8 cellular contexts compared by ENCODE assay signal in the genomic region with DNA sequence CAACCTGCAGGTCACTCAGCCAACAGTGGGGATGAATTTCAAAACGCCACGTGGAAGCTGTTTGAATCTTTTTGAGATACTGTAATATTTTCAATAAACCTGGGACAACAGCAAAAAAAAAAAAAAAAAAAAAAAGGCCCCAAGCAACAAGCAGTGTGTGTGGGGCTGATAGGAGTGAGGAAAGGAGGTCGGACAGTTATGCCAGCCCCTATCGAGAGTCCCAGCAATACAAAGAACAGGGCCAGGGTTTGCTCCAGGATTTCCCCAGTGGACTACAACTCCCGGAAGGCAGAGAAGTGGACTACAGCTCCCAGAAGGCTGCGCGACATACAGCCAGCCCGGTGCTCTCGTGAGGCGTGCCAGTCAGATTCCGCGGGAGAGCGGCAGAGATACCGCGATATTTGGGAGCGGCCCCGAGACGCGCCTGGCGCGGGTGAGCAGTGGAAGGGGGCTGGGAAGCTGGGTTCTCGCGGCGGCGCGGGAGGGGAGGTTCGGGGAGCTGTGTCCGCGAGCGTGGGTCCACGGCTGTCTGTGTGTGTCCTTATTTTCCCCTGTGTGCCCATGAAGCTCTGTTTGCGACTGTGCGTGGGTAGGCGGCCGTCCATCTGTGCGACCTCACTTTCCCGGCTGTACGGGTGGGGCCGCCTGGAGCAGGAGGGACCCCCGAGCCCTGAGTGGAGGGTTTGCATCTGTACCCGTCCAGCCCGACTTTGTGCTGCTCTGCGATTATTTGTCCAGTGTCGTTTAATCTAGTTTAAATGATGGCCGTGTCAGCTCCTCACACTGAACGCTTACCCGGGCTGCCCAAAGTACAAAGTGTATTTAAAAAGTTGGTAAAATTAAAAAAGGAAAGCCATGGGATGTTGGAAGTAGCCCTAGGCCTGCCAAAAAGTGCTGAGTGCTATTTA. TPM values are rescaled to one million over a fixed set of nuclear protein-coding genes. Genes with fewer than 3 reads are reported as not detected.
DNase-seq lines count a peak whose midpoint lies in the region; ATAC-seq and TF ChIP-seq lines count a peak whose summit lies in the region.

A gene with protein sequence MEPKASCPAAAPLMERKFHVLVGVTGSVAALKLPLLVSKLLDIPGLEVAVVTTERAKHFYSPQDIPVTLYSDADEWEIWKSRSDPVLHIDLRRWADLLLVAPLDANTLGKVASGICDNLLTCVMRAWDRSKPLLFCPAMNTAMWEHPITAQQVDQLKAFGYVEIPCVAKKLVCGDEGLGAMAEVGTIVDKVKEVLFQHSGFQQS (plus strand): TSS at position 397 of the 908 bp plus-strand sequence. CDS start 4,729 bp downstream, outside the sequence.

- TSS peak; percentile 88 for BruUV-seq in mammary epithelial cell (replicated peaks; lab: Mats Ljungman, UMichigan)

- H3K4me2 ChIP-seq in mammary epithelial cell (ENCODE audit: insufficient read depth, low read depth, low read length) = peak within 1 kb of the TSS; percentile 90

- H3K4me3 ChIP-seq in ACC112 (ENCODE audit: low read depth, low read length) = peak within 1 kb of the TSS; percentile 84
- peak within 1 kb of the TSS; percentile 89 for H3K4me3 ChIP-seq in WERI-Rb-1 (ENCODE audit: low read depth, low read length)
- H3K4me3 ChIP-seq in mammary epithelial cell (replicated peaks in 1 of 3; ENCODE audit: insufficient read depth in 1 of 3, low read depth in 2 of 3, low read length in 3 of 3) = peak within 1 kb of the TSS; percentile 75 to 88 (median 84)
- peak within 1 kb of the TSS; percentile 93 for H3K4me3 ChIP-seq in iPS-18c (ENCODE audit: insufficient read depth, low read depth, low read length)
- H3K4me3 ChIP-seq in skin epidermis = peak within 1 kb of the TSS; percentile 74 to 90 (median 80)

- TF ChIP-seq CTCF in WERI-Rb-1 (IDR thresholded peaks at IDR 0.05; ENCODE audit: low read depth, low read length) = no peak
- TF ChIP-seq CTCF in mammary epithelial cell (conservative IDR thresholded peaks at IDR 0.05 in 1 of 2, IDR thresholded peaks at IDR 0.05 in 1 of 2; ENCODE audit: extremely low read depth in 1 of 2, insufficient read depth in 1 of 2, low read depth in 1 of 2, low read length in 2 of 2) = no peak

- intact Hi-C loops in mammary epithelial cell (cut with micrococcal nuclease) = no loop called here

- 4% methylated on average over 38 of the region's 47 CpGs for WGBS in mammary epithelial cell (ENCODE audit: low coverage, missing lambda C conversion rate)

- CTCF ChIA-PET in mammary epithelial cell (lab: Charles Lee; ENCODE audit: low non-redundant PET) = interaction anchor here (0.6 to 0.8 kb wide), 3 partner anchors 35 to 617 kb away, joined by 4 read pairs; a partner anchor contains a TSS

- peak within 1 kb of the TSS; percentile 91 for H3K9ac ChIP-seq in mammary epithelial cell (ENCODE audit: insufficient read depth, low read length)

- H3K36me3 ChIP-seq in ACC112 (ENCODE audit: insufficient read depth, low read length) (no peaks in the 10 kb centered on the region), WERI-Rb-1 (peaks cover 7% of the 10 kb centered on the region), mammary epithelial cell (ENCODE audit: insufficient read depth, low read length) (no peaks in the 10 kb centered on the region)

- H3K9me3 ChIP-seq in WERI-Rb-1 (ENCODE audit: severe bottlenecking) (no peaks in the 10 kb centered on the region), mammary epithelial cell (replicated peaks; ENCODE audit: insufficient read depth, low read length) (no peaks in the 10 kb centered on the region), iPS-18c (ENCODE audit: control insufficient read depth, insufficient read depth, low read length) (no peaks in the 10 kb centered on the region)

- in situ Hi-C loops in mammary epithelial cell (cut with MboI; ENCODE audit: low sequenced_read_pairs in 2 of 2) = no loop called here

- H3K27ac ChIP-seq in ACC112 (ENCODE audit: low read depth, low read length) = peak within 1 kb of the TSS; percentile 43; the same call in 1 of the 2 replicates
- peak within 1 kb of the TSS; percentile 94 for H3K27ac ChIP-seq in WERI-Rb-1
- peak within 1 kb of the TSS; percentile 68 for H3K27ac ChIP-seq in mammary epithelial cell (ENCODE audit: insufficient read depth, low read depth, low read length)
- H3K27ac ChIP-seq in skin epidermis = peak within 1 kb of the TSS; percentile 63 to 99 (median 94)

- no peaks in the 10 kb centered on the region for H3K27me3 ChIP-seq in ACC112 (ENCODE audit: insufficient read depth, low read length)
- H3K27me3 ChIP-seq in WERI-Rb-1 (ENCODE audit: insufficient read depth, low read depth, severe bottlenecking) = no peaks in the 10 kb centered on the region
- no peaks in the 10 kb centered on the region for H3K27me3 ChIP-seq in mammary epithelial cell (ENCODE audit: insufficient read depth, low read length)

- no peaks in the 10 kb centered on the region for H4K20me1 ChIP-seq in mammary epithelial cell (ENCODE audit: insufficient read depth, low read length)

- H2AFZ ChIP-seq in ACC112 (ENCODE audit: low read length, unreplicated experiment) (peak within 1 kb of the TSS; percentile 74), mammary epithelial cell (ENCODE audit: low read depth, low read length) (peak within 1 kb of the TSS; percentile 92)

- peak; percentile 80 for ATAC-seq in GM18873 (IDR thresholded peaks at IDR 0.05; ENCODE audit: low FRiP score, unreplicated experiment)
- ATAC-seq in HG03139 (IDR thresholded peaks at IDR 0.05; ENCODE audit: unreplicated experiment) = peak; percentile 88

- DNase-seq in NCI-H2227 (lab: John Stamatoyannopoulos, UW; ENCODE audit: unreplicated experiment) = peak; percentile 96
- DNase-seq in WERI-Rb-1 = peak; percentile 96
- DNase-seq in mammary epithelial cell = peak; percentile 93

- H3K79me2 ChIP-seq in ACC112 (ENCODE audit: control insufficient read depth, insufficient read depth, low read length, unreplicated experiment) (peaks cover 11% of the 10 kb centered on the region), mammary epithelial cell (ENCODE audit: insufficient read depth, low read length) (peaks cover 18% of the 10 kb centered on the region)

- dilution Hi-C loops in mammary epithelial cell (cut with HindIII; ENCODE audit: low sequenced_read_pairs) = no loop called here

- no peaks in the 10 kb centered on the region for H3K4me1 ChIP-seq in ACC112 (ENCODE audit: control insufficient read depth, insufficient read depth, low read length, unreplicated experiment)
- H3K4me1 ChIP-seq in mammary epithelial cell (ENCODE audit: insufficient read depth, low read length) = peaks cover 4% of the 10 kb centered on the region

RNA-seq across cellular contexts. Expression of the gene that starts here (rescaled TPM):
- total RNA-seq in mammary epithelial cell = 10 to 100 TPM in 1 of 2 donors, 1 to 10 TPM in 1; 8.2 to 20.9 TPM
- polyA plus RNA-seq in mammary epithelial cell = 23.0 TPM
- 11.3 TPM for polyA minus RNA-seq in mammary epithelial cell

Comparison
In these comparisons a context has a peak if more than half of its experiments do, and no peak if none do; other contexts are left out.
1. Peak in every context shown above with its lines: DNase-seq, ATAC-seq, H3K4me3 ChIP-seq and H3K27ac ChIP-seq.
2. H3K27ac ChIP-seq: peak in every context shown above with its lines; median percentile 94 in WERI-Rb-1; 94 in skin epidermis; 68 in mammary epithelial cell; 43 in ACC112.